20 cellular contexts compared by ENCODE assay signal in genomic region chr20:32152421-32153155, GRCh38. TPM values are rescaled to one million over a fixed set of nuclear protein-coding genes. Genes with fewer than 3 reads are reported as not detected.
A peak's percentile ranks its signal among the peaks of the same experiment; 100 is the strongest.
DNase-seq lines count a peak whose midpoint lies in the region; ATAC-seq, FAIRE-seq and TF ChIP-seq lines count a peak whose summit lies in the region.
"Had no signal": no experiment of that assay in that cellular context is flagged by ENCODE, and none has a peak within 500 bp of the region (broad histone marks: within the 10 kb centered on the region; RNA-seq: fewer than 3 reads in every experiment).

No MANE protein-coding gene starts in this region.

- H3K36me3 ChIP-seq in endothelial cell of umbilical vein (ENCODE audit: control insufficient read depth in 2 of 2, extremely low read depth in 1 of 2, insufficient read depth in 2 of 2, low read length in 2 of 2), result peaks cover 2 to 25% of the 10 kb centered on the region in 2 experiments

- peaks cover 50% of the 10 kb centered on the region for H3K36me3 Mint-ChIP-seq in stimulated activated naive CD8-positive, alpha-beta T cell treated with anti-CD3 and anti-CD28 coated beads, Interleukin-15, Interleukin-2, amounts not matched to agents 100 ng/mL and 50 ng/mL, for 24 hours (ENCODE audit: low read depth)
- H3K36me3 Mint-ChIP-seq in progenitor cell of endocrine pancreas (ENCODE audit: insufficient read depth), result peaks cover 44% of the 10 kb centered on the region

- peaks cover 25% of the 10 kb centered on the region for H3K4me1 ChIP-seq in endothelial cell of umbilical vein (ENCODE audit: control insufficient read depth, extremely low read depth, insufficient read depth, low read length)

- dilution Hi-C loops in endothelial cell of umbilical vein (cut with MboI; ENCODE audit: extremely low pct_ligation_motif_present, low sequenced_read_pairs), result no loop called here

- H3K27me3 ChIP-seq in endothelial cell of umbilical vein (ENCODE audit: control insufficient read depth in 2 of 2, insufficient read depth in 2 of 2, low read length in 2 of 2), result no peaks in the 10 kb centered on the region
- H3K27me3 ChIP-seq: heart left ventricle had no signal

- DNase-seq in stimulated activated naive CD8-positive, alpha-beta T cell treated with anti-CD3 and anti-CD28 coated beads, Interleukin-15, Interleukin-2, amounts not matched to agents 100 U/mL and 50 U/mL, for 24 hours, result no peak
- peak; percentile 52 for DNase-seq in endothelial cell of umbilical vein (ENCODE audit: low read depth, low spot score)
- DNase-seq in progenitor cell of endocrine pancreas (ENCODE audit: low spot score, unreplicated experiment), result no peak
- no peak for DNase-seq in NCI-H69 (lab: John Stamatoyannopoulos, UW)
- no peak for DNase-seq in NCI-H187 treated with DMSO at 0.1 percent for 48 hours (lab: John Stamatoyannopoulos, UW)
- DNase-seq: activated CD8-positive, alpha-beta memory T cell treated with anti-CD3 and anti-CD28 coated beads, Interleukin-2, amount 10 ng/mL, durations not matched to agents 7 days and 5 days; amniotic stem cell; CD4-positive, CD25-positive, alpha-beta regulatory T cell; DND-41; effector CD8-positive, alpha-beta T cell; heart left ventricle; lower lobe of right lung; NCI-H1694 treated with DMSO at 0.1 percent for 48 hours; NCI-H446 treated with DMSO at 0.1 percent for 48 hours; stimulated activated CD4-positive, alpha-beta T cell treated with anti-CD3 and anti-CD28 coated beads, Interleukin-2, amount 100 ng/mL, for 48 hours; substantia nigra had no signal

- POLR2A ChIA-PET in endothelial cell of umbilical vein (lab: Charles Lee), result no interaction called here

- H3K27me3 Mint-ChIP-seq in stimulated activated naive CD8-positive, alpha-beta T cell treated with anti-CD3 and anti-CD28 coated beads, Interleukin-15, Interleukin-2, amounts not matched to agents 100 ng/mL and 50 ng/mL, for 24 hours, result no peaks in the 10 kb centered on the region
- H3K27me3 Mint-ChIP-seq in progenitor cell of endocrine pancreas, result no peaks in the 10 kb centered on the region
- H3K27me3 Mint-ChIP-seq: activated CD8-positive, alpha-beta memory T cell treated with anti-CD3 and anti-CD28 coated beads, Interleukin-2, amount 10 ng/mL, durations not matched to agents 7 days and 5 days; CD4-positive, CD25-positive, alpha-beta regulatory T cell had no signal

- no peaks in the 10 kb centered on the region for H3K9me3 Mint-ChIP-seq in stimulated activated naive CD8-positive, alpha-beta T cell treated with anti-CD3 and anti-CD28 coated beads, Interleukin-15, Interleukin-2, amounts not matched to agents 100 ng/mL and 50 ng/mL, for 24 hours
- H3K9me3 Mint-ChIP-seq in progenitor cell of endocrine pancreas (ENCODE audit: low read depth), result no peaks in the 10 kb centered on the region
- H3K9me3 Mint-ChIP-seq: CD4-positive, CD25-positive, alpha-beta regulatory T cell had no signal

- no peak for TF ChIP-seq POLR2A in endothelial cell of umbilical vein (IDR thresholded peaks at IDR 0.05; ENCODE audit: low read depth, low read length)

- H3K27ac Mint-ChIP-seq in stimulated activated naive CD8-positive, alpha-beta T cell treated with anti-CD3 and anti-CD28 coated beads, Interleukin-15, Interleukin-2, amounts not matched to agents 100 ng/mL and 50 ng/mL, for 24 hours, result peak overlapping the region; percentile 1
- peak overlapping the region; percentile 76 for H3K27ac Mint-ChIP-seq in progenitor cell of endocrine pancreas
- H3K27ac Mint-ChIP-seq: activated CD8-positive, alpha-beta memory T cell treated with anti-CD3 and anti-CD28 coated beads, Interleukin-2, amount 10 ng/mL, durations not matched to agents 7 days and 5 days had no signal

- no peaks in the 10 kb centered on the region for H3K9me1 ChIP-seq in endothelial cell of umbilical vein (replicated peaks; ENCODE audit: control insufficient read depth, extremely low read depth, insufficient read depth, low read length)

- CTCF ChIA-PET in endothelial cell of umbilical vein (lab: Charles Lee), result interaction anchor here (0.9 to 1.4 kb wide), 3 partner anchors 9 to 500 kb away, joined by 3 to 6 read pairs (median 3); no protein-coding TSS in a partner anchor

- H3K4me2 ChIP-seq in endothelial cell of umbilical vein (ENCODE audit: insufficient read depth, low read length), result no peak overlapping the region

- no peak overlapping the region for H2AFZ ChIP-seq in endothelial cell of umbilical vein (ENCODE audit: low read depth, low read length)

- intact Hi-C loops in endothelial cell of umbilical vein (cut with micrococcal nuclease), result no loop called here

- no TSS peak for BruUV-seq in endothelial cell of umbilical vein (replicated peaks; lab: Mats Ljungman, UMichigan)

- H3K4me3 ChIP-seq in endothelial cell of umbilical vein (replicated peaks in 1 of 3; ENCODE audit: insufficient read depth in 1 of 3, low read depth in 1 of 3, low read length in 3 of 3), result no peak overlapping the region
- H3K4me3 ChIP-seq: heart left ventricle, K562, lower lobe of right lung had no signal

- peaks cover 5% of the 10 kb centered on the region for H3K4me1 Mint-ChIP-seq in stimulated activated naive CD8-positive, alpha-beta T cell treated with anti-CD3 and anti-CD28 coated beads, Interleukin-15, Interleukin-2, amounts not matched to agents 100 ng/mL and 50 ng/mL, for 24 hours (ENCODE audit: low read depth)
- H3K4me1 Mint-ChIP-seq in progenitor cell of endocrine pancreas (ENCODE audit: low read depth), result no peaks in the 10 kb centered on the region
- H3K4me1 Mint-ChIP-seq: activated CD8-positive, alpha-beta memory T cell treated with anti-CD3 and anti-CD28 coated beads, Interleukin-2, amount 10 ng/mL, durations not matched to agents 7 days and 5 days; CD4-positive, CD25-positive, alpha-beta regulatory T cell had no signal

- H3K79me2 ChIP-seq in endothelial cell of umbilical vein (ENCODE audit: control insufficient read depth, insufficient read depth, low read length), result no peaks in the 10 kb centered on the region

- no peaks in the 10 kb centered on the region for H4K20me1 ChIP-seq in endothelial cell of umbilical vein (replicated peaks; ENCODE audit: control insufficient read depth, extremely low read depth, insufficient read depth, low read length)

- H3K4me3 Mint-ChIP-seq in stimulated activated naive CD8-positive, alpha-beta T cell treated with anti-CD3 and anti-CD28 coated beads, Interleukin-15, Interleukin-2, amounts not matched to agents 100 ng/mL and 50 ng/mL, for 24 hours, result no peak overlapping the region
- H3K4me3 Mint-ChIP-seq in progenitor cell of endocrine pancreas (ENCODE audit: low read depth), result no peak overlapping the region
- H3K4me3 Mint-ChIP-seq: activated CD8-positive, alpha-beta memory T cell treated with anti-CD3 and anti-CD28 coated beads, Interleukin-2, amount 10 ng/mL, durations not matched to agents 7 days and 5 days; CD4-positive, CD25-positive, alpha-beta regulatory T cell had no signal

- no peak overlapping the region for H3K9ac ChIP-seq in endothelial cell of umbilical vein (replicated peaks; ENCODE audit: extremely low read depth, insufficient read depth, low read length)

- peak; percentile 90 for FAIRE-seq in endothelial cell of umbilical vein (lab: Jason Lieb, UNC)
- FAIRE-seq: K562 had no signal

- no peak for ATAC-seq in stimulated activated naive CD8-positive, alpha-beta T cell treated with anti-CD3 and anti-CD28 coated beads, Interleukin-15, Interleukin-2, amounts not matched to agents 100 U/mL and 50 U/mL, for 24 hours
- ATAC-seq in HG03280 (IDR thresholded peaks at IDR 0.05; ENCODE audit: unreplicated experiment) (no peak), GM21528 (IDR thresholded peaks at IDR 0.05; ENCODE audit: low FRiP score, unreplicated experiment) (no peak)
- ATAC-seq: activated CD8-positive, alpha-beta memory T cell treated with anti-CD3 and anti-CD28 coated beads, Interleukin-2, amount 10 ng/mL, durations not matched to agents 7 days and 5 days; heart left ventricle; K562; lower lobe of right lung had no signal

- no peak for TF ChIP-seq CTCF in endothelial cell of umbilical vein (IDR thresholded peaks at IDR 0.05; ENCODE audit: extremely low read depth in 1 of 2, insufficient read depth in 1 of 2, low read depth in 1 of 2, low read length in 2 of 2)
- no peak for TF ChIP-seq CTCF in progenitor cell of endocrine pancreas (IDR thresholded peaks at IDR 0.05; ENCODE audit: unreplicated experiment)

- H3K27ac ChIP-seq in endothelial cell of umbilical vein (ENCODE audit: insufficient read depth, low read depth, low read length), result peak overlapping the region; percentile 40
- H3K27ac ChIP-seq: heart left ventricle, lower lobe of right lung had no signal

- H3K9me3 ChIP-seq in endothelial cell of umbilical vein (replicated peaks; ENCODE audit: control insufficient read depth, insufficient read depth, low read length), result no peaks in the 10 kb centered on the region
- H3K9me3 ChIP-seq: heart left ventricle, lower lobe of right lung had no signal

RNA-seq across cellular contexts. Expression of gene TM9SF4, which starts 43.1 kb away (rescaled TPM):
- total RNA-seq in endothelial cell of umbilical vein, result 46.4 and 48.2 TPM in 2 replicates
- 61.9 and 67.3 TPM in 2 replicates for polyA plus RNA-seq in endothelial cell of umbilical vein
- 46.8 and 53.1 TPM in 2 replicates for polyA plus RNA-seq in endothelial cell of umbilical vein (2011; cell fraction: cytosol; rRNA removed)
- 71.8 and 75.9 TPM in 2 replicates for polyA plus RNA-seq in endothelial cell of umbilical vein (2011; cell fraction: nucleus; rRNA removed)
- 44.3 and 47.0 TPM in 2 replicates for polyA plus RNA-seq in endothelial cell of umbilical vein (2012)
- 103 and 116 TPM in 2 replicates for polyA minus RNA-seq in endothelial cell of umbilical vein
- polyA minus RNA-seq in endothelial cell of umbilical vein (2011; cell fraction: cytosol; rRNA and poly(A)+ RNA removed), result 45.2 TPM
- 58.5 and 60.6 TPM in 2 replicates for polyA minus RNA-seq in endothelial cell of umbilical vein (2011; cell fraction: nucleus; rRNA and poly(A)+ RNA removed)
- total RNA-seq in progenitor cell of endocrine pancreas, result 88.7 and 92.9 TPM in 2 replicates

RNA-seq across cellular contexts. Expression of gene PLAGL2, which starts 55.0 kb away (rescaled TPM):
- total RNA-seq in endothelial cell of umbilical vein (14.6 and 15.2 TPM in 2 replicates), progenitor cell of endocrine pancreas (57.1 and 59.3 TPM in 2 replicates)
- 7.0 and 8.2 TPM in 2 replicates for polyA plus RNA-seq in endothelial cell of umbilical vein
- 7.1 and 7.7 TPM in 2 replicates for polyA plus RNA-seq in endothelial cell of umbilical vein (2011; cell fraction: cytosol; rRNA removed)
- 6.1 and 7.6 TPM in 2 replicates for polyA plus RNA-seq in endothelial cell of umbilical vein (2011; cell fraction: nucleus; rRNA removed)
- polyA plus RNA-seq in endothelial cell of umbilical vein (2012), result 8.7 and 9.1 TPM in 2 replicates
- polyA minus RNA-seq in endothelial cell of umbilical vein, result 11.0 and 11.8 TPM in 2 replicates
- 8.2 TPM for polyA minus RNA-seq in endothelial cell of umbilical vein (2011; cell fraction: cytosol; rRNA and poly(A)+ RNA removed)
- polyA minus RNA-seq in endothelial cell of umbilical vein (2011; cell fraction: nucleus; rRNA and poly(A)+ RNA removed), result 6.7 and 7.4 TPM in 2 replicates

RNA-seq across cellular contexts. Expression of gene POFUT1, which starts 55.1 kb away (rescaled TPM):
- total RNA-seq in endothelial cell of umbilical vein, result 48.1 and 51.4 TPM in 2 replicates
- 29.0 and 30.9 TPM in 2 replicates for polyA plus RNA-seq in endothelial cell of umbilical vein
- 35.4 and 35.7 TPM in 2 replicates for polyA plus RNA-seq in endothelial cell of umbilical vein (2011; cell fraction: cytosol; rRNA removed)
- polyA plus RNA-seq in endothelial cell of umbilical vein (2011; cell fraction: nucleus; rRNA removed), result 21.0 and 23.0 TPM in 2 replicates
- 39.6 and 45.7 TPM in 2 replicates for polyA plus RNA-seq in endothelial cell of umbilical vein (2012)
- polyA minus RNA-seq in endothelial cell of umbilical vein, result 39.5 and 43.7 TPM in 2 replicates
- polyA minus RNA-seq in endothelial cell of umbilical vein (2011; cell fraction: cytosol; rRNA and poly(A)+ RNA removed), result 20.0 TPM
- polyA minus RNA-seq in endothelial cell of umbilical vein (2011; cell fraction: nucleus; rRNA and poly(A)+ RNA removed), result 13.8 and 18.7 TPM in 2 replicates
- 48.7 and 49.8 TPM in 2 replicates for total RNA-seq in progenitor cell of endocrine pancreas
